ENCODE assay signal across 1 cellular context in the genomic region with DNA sequence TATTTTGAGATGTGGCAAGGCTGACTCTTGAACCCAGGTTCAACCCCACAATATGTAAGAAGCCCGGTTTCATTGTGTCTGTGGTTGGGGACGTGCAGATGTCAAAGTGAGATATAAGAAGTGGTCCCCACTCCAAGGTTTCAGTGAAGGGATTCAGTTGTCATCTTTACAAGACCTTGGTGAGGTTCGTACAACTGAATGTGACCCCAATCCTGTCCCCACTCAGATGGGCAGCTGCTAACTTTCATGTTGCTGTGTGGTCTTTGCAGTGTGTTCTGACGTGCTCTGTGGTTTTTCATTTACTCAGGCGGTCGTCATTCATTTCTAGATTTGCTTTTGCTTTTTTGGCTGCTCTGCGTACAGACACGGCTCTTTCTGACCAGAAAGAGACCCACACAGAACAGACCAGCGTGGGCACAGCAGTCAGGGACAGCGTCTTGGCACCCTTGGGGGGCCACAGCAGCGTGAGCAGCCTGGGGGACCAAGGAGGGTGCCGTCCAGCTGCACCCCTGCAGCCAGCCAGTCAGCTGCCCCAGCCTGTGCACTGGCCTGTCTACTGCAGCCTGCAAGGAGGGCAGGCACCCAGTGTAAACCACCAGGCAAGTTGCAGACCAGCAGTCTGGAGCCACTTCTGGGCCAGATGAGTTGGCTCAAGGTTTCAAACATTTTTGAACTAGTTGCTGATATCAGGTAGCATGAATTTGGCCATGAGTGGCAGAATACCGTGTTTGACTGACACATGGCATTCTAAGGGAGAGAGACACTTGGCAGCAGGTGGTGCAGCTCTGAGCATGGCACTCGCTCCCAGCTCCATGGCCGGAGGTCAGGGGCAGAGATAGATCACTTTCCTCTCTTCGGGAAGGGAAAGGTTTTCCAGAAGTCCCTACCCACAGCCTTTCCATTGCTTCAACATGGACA.
TF ChIP-seq lines count a peak whose summit lies in the region.

No MANE protein-coding gene starts in this region.

TF ChIP-seq in H1, 55 proteins besides CTCF, POLR2A, EP300 and RAD21 (continued from another document):
- TF ChIP-seq POLR2AphosphoS5 (IDR thresholded peaks at IDR 0.05; ENCODE audit: low read depth, low read length) (no peak), CBX5 (IDR thresholded peaks at IDR 0.05; ENCODE audit: low read depth, low read length) (no peak), NRF1 (IDR thresholded peaks at IDR 0.05; ENCODE audit: low read depth, low read length) (no peak), BCL11A (IDR thresholded peaks at IDR 0.05; ENCODE audit: low read depth in 2 of 2, low read length in 2 of 2) (no peak), SUZ12 (IDR thresholded peaks at IDR 0.05; ENCODE audit: low read length) (no peak), GABPA (IDR thresholded peaks at IDR 0.05; ENCODE audit: borderline replicate concordance, insufficient read depth, low read length) (no peak), HDAC6 (IDR thresholded peaks at IDR 0.05; ENCODE audit: low read depth, low read length) (no peak), ZNF274 (IDR thresholded peaks at IDR 0.05; ENCODE audit: borderline replicate concordance, extremely low read depth, low read length) (no peak), KDM4A (IDR thresholded peaks at IDR 0.05; ENCODE audit: low read depth, low read length, severe bottlenecking) (no peak), YY1 (IDR thresholded peaks at IDR 0.05; ENCODE audit: low read depth, low read length) (no peak), PHF8 (conservative IDR thresholded peaks at IDR 0.05; ENCODE audit: low read depth, low read length) (no peak), SP2 (IDR thresholded peaks at IDR 0.05; ENCODE audit: low read length) (no peak), SIRT6 (IDR thresholded peaks at IDR 0.05; ENCODE audit: low read length) (no peak)
